ENCODE assay signal across 8 cellular contexts in genomic region chr11:95835768-95836488, GRCh38. TPM values are rescaled to one million over a fixed set of nuclear protein-coding genes. Genes with fewer than 3 reads are reported as not detected.
DNase-seq lines count a peak whose midpoint lies in the region; ATAC-seq and TF ChIP-seq lines count a peak whose summit lies in the region.

No MANE protein-coding gene starts in this region.

- H3K79me2 ChIP-seq in OCI-LY7 (ENCODE audit: insufficient read depth, low read depth, low read length): no peaks in the 10 kb centered on the region

- intact Hi-C loops in OCI-LY7 (cut with micrococcal nuclease; ENCODE audit: unreplicated experiment): loop anchor here (1.0 kb wide), 1 partner anchor 507 kb away; the partner anchor contains the start of gene MAML2

- no peak overlapping the region for H3K4me2 ChIP-seq in OCI-LY7 (ENCODE audit: low read length)

- TF ChIP-seq CTCF in OCI-LY7 (conservative IDR thresholded peaks at IDR 0.05; ENCODE audit: low read length): peak; percentile 88
- TF ChIP-seq CTCF in neural crest cell (conservative IDR thresholded peaks at IDR 0.05): peak; percentile 94

- no TSS peak for BruUV-seq in OCI-LY7 (replicated peaks; lab: Mats Ljungman, UMichigan)

- peaks cover 75% of the 10 kb centered on the region for H3K36me3 ChIP-seq in OCI-LY7 (ENCODE audit: insufficient read depth, low read length)
- H3K36me3 ChIP-seq in subcutaneous abdominal adipose tissue (ENCODE audit: control insufficient read depth in 5 of 5, insufficient read depth in 5 of 5, low read length in 5 of 5): peaks cover 42 to 75% (median 57%) of the 10 kb centered on the region in 5 donors

- CTCF ChIA-PET in OCI-LY7 (lab: Charles Lee; ENCODE audit: unreplicated experiment): no interaction called here

- POLR2A ChIA-PET in OCI-LY7 (lab: Charles Lee): interaction anchor here (0.6 to 1.0 kb wide), 3 partner anchors 66 to 508 kb away, joined by 4 read pairs; no protein-coding TSS in a partner anchor

- no peak overlapping the region for H3K27ac Mint-ChIP-seq in neural crest cell (ENCODE audit: unreplicated experiment)

- no peak overlapping the region for H3K4me3 ChIP-seq in OCI-LY7 (ENCODE audit: low read depth, low read length, poor library complexity, severe bottlenecking)
- H3K4me3 ChIP-seq in subcutaneous abdominal adipose tissue (ENCODE audit: low read depth in 1 of 5, low read length in 5 of 5): no peak overlapping the region

- H4K20me1 ChIP-seq in OCI-LY7 (ENCODE audit: insufficient read depth, low read length): no peaks in the 10 kb centered on the region

- no peak overlapping the region for H3K9ac ChIP-seq in subcutaneous abdominal adipose tissue (ENCODE audit: low read length in 5 of 5)

- no peaks in the 10 kb centered on the region for H3K4me1 Mint-ChIP-seq in neural crest cell

- H3K27ac ChIP-seq in OCI-LY7 (ENCODE audit: low read depth, low read length, poor library complexity, severe bottlenecking) (no peak overlapping the region), subcutaneous abdominal adipose tissue (ENCODE audit: low read depth, low read length) (peak overlapping the region; percentile 63)

- no peaks in the 10 kb centered on the region for H3K27me3 ChIP-seq in subcutaneous abdominal adipose tissue (ENCODE audit: control insufficient read depth in 5 of 5, insufficient read depth in 4 of 5, low read length in 5 of 5)

- DNase-seq in DMS53 treated with DMSO at 0.1 percent for 48 hours (lab: John Stamatoyannopoulos, UW; ENCODE audit: unreplicated experiment) (peak; percentile 76), HuH-7.5 (ENCODE audit: low spot score) (peak; percentile 27), OCI-LY7 (ENCODE audit: low spot score) (peak; percentile 51), fibroblast of gingiva (ENCODE audit: low read depth) (peak; percentile 84), neural crest cell (ENCODE audit: low read depth, low spot score) (peak; percentile 57)
- peak; percentile 42 for DNase-seq in activated T-cell treated with anti-CD3 and anti-CD28 coated beads, Interleukin-2, amount 50 U/mL, for 1 hour

- H3K9me3 Mint-ChIP-seq in neural crest cell: no peaks in the 10 kb centered on the region

- no peaks in the 10 kb centered on the region for H3K9me3 ChIP-seq in OCI-LY7 (ENCODE audit: low read length)
- H3K9me3 ChIP-seq in subcutaneous abdominal adipose tissue (ENCODE audit: control insufficient read depth in 5 of 5, low read length in 5 of 5): no peaks in the 10 kb centered on the region

- peak; percentile 97 for ATAC-seq in GM21529 (IDR thresholded peaks at IDR 0.05; ENCODE audit: unreplicated experiment)

- H3K4me1 ChIP-seq in OCI-LY7 (ENCODE audit: insufficient read depth, low read length, poor library complexity, severe bottlenecking) (no peaks in the 10 kb centered on the region), subcutaneous abdominal adipose tissue (ENCODE audit: control insufficient read depth in 5 of 5, insufficient read depth in 5 of 5, low read length in 5 of 5) (peaks cover 0 to 4% (median 0%) of the 10 kb centered on the region in 5 donors)

- no peaks in the 10 kb centered on the region for H3K9me2 ChIP-seq in OCI-LY7 (ENCODE audit: insufficient read depth, low read length)

- no peak overlapping the region for H3K4me3 Mint-ChIP-seq in neural crest cell

- no peak overlapping the region for H2AFZ ChIP-seq in OCI-LY7 (ENCODE audit: low read length)

- no peaks in the 10 kb centered on the region for H3K27me3 Mint-ChIP-seq in neural crest cell (ENCODE audit: low read depth)

- H3K36me3 Mint-ChIP-seq in neural crest cell (ENCODE audit: low read depth): no peaks in the 10 kb centered on the region

RNA-seq across cellular contexts. Expression of gene CEP57, which starts 45.6 kb away (rescaled TPM):
- total RNA-seq in OCI-LY7 (2014; rRNA removed; shearing (Covaris generic)): 53.5 and 57.7 TPM in 2 replicates
- total RNA-seq in OCI-LY7 (2022) (67.4 and 75.9 TPM in 2 replicates), neural crest cell (81.7 and 82.0 TPM in 2 replicates)

RNA-seq across cellular contexts. Expression of gene FAM76B, which starts 46.3 kb away (rescaled TPM):
- total RNA-seq in OCI-LY7 (2014; rRNA removed; shearing (Covaris generic)): 38.8 and 40.9 TPM in 2 replicates
- total RNA-seq in OCI-LY7 (2022) (53.7 and 57.7 TPM in 2 replicates), neural crest cell (45.3 and 52.6 TPM in 2 replicates)

Comparison
In these comparisons a context has a peak if more than half of its experiments do, and no peak if none do; other contexts are left out.
1. DNase-seq: peak in every context shown above with its lines; median percentile 84 in fibroblast of gingiva; 76 in DMS53 treated with DMSO at 0.1 percent for 48 hours; 57 in neural crest cell; 51 in OCI-LY7; 42 in activated T-cell treated with anti-CD3 and anti-CD28 coated beads, Interleukin-2, amount 50 U/mL, for 1 hour; 27 in HuH-7.5.